23 cellular contexts compared by ENCODE assay signal in the genomic region with DNA sequence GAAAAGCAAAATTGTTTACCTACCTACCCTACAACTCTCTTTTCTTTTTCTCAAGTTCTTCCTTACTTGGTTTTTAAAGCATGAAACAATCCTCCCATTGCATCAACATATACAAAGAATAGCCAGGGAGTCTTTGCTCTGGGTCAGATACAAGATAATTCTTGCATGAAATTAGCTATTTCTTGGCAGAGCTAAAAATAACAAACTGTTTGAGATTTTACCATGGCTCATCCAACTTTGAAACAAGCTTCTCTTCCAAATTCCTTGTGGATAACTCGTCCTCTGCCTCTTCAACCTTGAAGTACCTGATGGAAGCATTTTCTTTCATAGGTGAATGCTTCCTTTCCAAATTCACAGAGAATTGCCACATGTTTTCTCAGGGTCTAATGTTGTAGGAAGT. TPM values are rescaled to one million over a fixed set of nuclear protein-coding genes. Genes with fewer than 3 reads are reported as not detected.
DNase-seq lines count a peak whose midpoint lies in the region; ATAC-seq, FAIRE-seq and TF ChIP-seq lines count a peak whose summit lies in the region.
"Had no signal": no experiment of that assay in that cellular context is flagged by ENCODE, and none has a peak within 500 bp of the region (broad histone marks: within the 10 kb centered on the region; RNA-seq: fewer than 3 reads in every experiment).

No MANE protein-coding gene starts in this region.

- CTCF ChIA-PET in H1 (lab: Charles Lee; ENCODE audit: partially characterized antibody): interaction anchor here (0.6 kb wide), 2 partner anchors 11 to 13 kb away, joined by 3 read pairs; no protein-coding TSS in a partner anchor

- H3K4me3 ChIP-seq in H1 (ENCODE audit: extremely low read depth in 1 of 4, insufficient read depth in 2 of 4, low read depth in 3 of 4, low read length in 4 of 4): 0 out of 8 replicates have a peak overlapping the region, but pooled peaks of 1 of the 4 experiments have one; percentile 12

- H3K27me3 ChIP-seq in H1 (replicated peaks in 1 of 4; ENCODE audit: control insufficient read depth in 3 of 4, extremely low read depth in 1 of 4, insufficient read depth in 3 of 4, low read length in 3 of 4): no peaks in the 10 kb centered on the region

- H3K79me1 ChIP-seq in H1 (ENCODE audit: low read depth, low read length): no peaks in the 10 kb centered on the region

- peaks cover 22% of the 10 kb centered on the region for H3K4me1 Mint-ChIP-seq in T-helper 2 cell treated with Interferon-gamma antibody and Interleukin-4, amounts not matched to agents 5 μg/mL and 100 μg/mL, for 36 hours (ENCODE audit: low read depth)
- H3K4me1 Mint-ChIP-seq in T-helper 17 cell: peaks cover 22% of the 10 kb centered on the region
- peaks cover 23 to 28% of the 10 kb centered on the region in 2 donors for H3K4me1 Mint-ChIP-seq in natural killer cell treated with Interleukin-12 subunit alpha and Interleukin-12 subunit beta and Interleukin-15 and Interleukin-18, amount 100 ng/mL, for 72 hours (ENCODE audit: low read depth in 2 of 2)
- H3K4me1 Mint-ChIP-seq in stimulated activated memory B cell treated with anti-CD40 and anti-IgM and Interleukin-4, amounts not matched to agents 10 μg/mL and 1 μg/mL and 100 μg/mL, for 72 hours: peaks cover 19% of the 10 kb centered on the region

- WGBS in H1 (ENCODE audit: extremely low coverage in 1 of 2, insufficient coverage in 1 of 2, insufficient read length in 1 of 2, insufficient replicate concordance in 2 of 2, low coverage in 1 of 2, low lambda C conversion rate in 2 of 2, missing lambda C conversion rate in 1 of 2), 2 experiments: 50% methylated on average over 1 of the region's 1 CpG; no CpG with 5 or more reads in 1 of the 2 experiments

- no peak overlapping the region for H3K4ac ChIP-seq in H1 (replicated peaks; ENCODE audit: insufficient read length, low read depth, low read length)

- no peak overlapping the region for H3K23ac ChIP-seq in H1 (ENCODE audit: insufficient read length)

- no peak overlapping the region for H3K27ac ChIP-seq in H1 (ENCODE audit: low read depth, low read length)

- H3K9ac ChIP-seq in H1 (replicated peaks in 1 of 4; ENCODE audit: extremely low read depth in 1 of 4, low read depth in 3 of 4, low read length in 3 of 4): no peak overlapping the region

- H4K8ac ChIP-seq in H1 (ENCODE audit: extremely low read depth, insufficient read depth, low read length): no peak overlapping the region

- no peak for TF ChIP-seq RAD21 in H1 (IDR thresholded peaks at IDR 0.05 in 1 of 2, conservative IDR thresholded peaks at IDR 0.05 in 1 of 2; ENCODE audit: low read depth in 2 of 2, low read length in 2 of 2)

- no peaks in the 10 kb centered on the region for H3K23me2 ChIP-seq in H1 (ENCODE audit: low read depth, low read length)

- 0 out of 2 replicates have a peak overlapping the region, but pooled peaks have one; percentile 3 for H2AFZ ChIP-seq in H1 (ENCODE audit: low read length)

- TF ChIP-seq CTCF in H1 (IDR thresholded peaks at IDR 0.05; ENCODE audit: control extremely low read depth in 1 of 3, insufficient read depth in 1 of 3, low read depth in 1 of 3, low read length in 3 of 3): no peak

- no peak overlapping the region for H4K91ac ChIP-seq in H1 (replicated peaks; ENCODE audit: insufficient read length, low read length)

- H2BK20ac ChIP-seq in H1 (ENCODE audit: low read length): no peak overlapping the region

- H2AK5ac ChIP-seq in H1 (ENCODE audit: low read depth, low read length): no peak overlapping the region

- no peak for TF ChIP-seq POLR2A in H1 (IDR thresholded peaks at IDR 0.05; ENCODE audit: control extremely low read depth in 1 of 2, low read depth in 2 of 2, low read length in 2 of 2)

- no peak overlapping the region for H2BK15ac ChIP-seq in H1 (ENCODE audit: low read length)

- H3K18ac ChIP-seq in H1 (ENCODE audit: extremely low read depth, low read length): no peak overlapping the region

- H3K4me2 ChIP-seq in H1 (ENCODE audit: insufficient read depth in 1 of 2, low read depth in 2 of 2, low read length in 2 of 2): no peak overlapping the region

- no peak overlapping the region for H2BK120ac ChIP-seq in H1 (replicated peaks; ENCODE audit: low read depth, low read length)

- H3K27ac Mint-ChIP-seq in T-helper 2 cell treated with Interferon-gamma antibody and Interleukin-4, amounts not matched to agents 5 μg/mL and 100 μg/mL, for 36 hours: peak overlapping the region; percentile 4
- H3K27ac Mint-ChIP-seq in T-helper 17 cell: no peak overlapping the region
- peak overlapping the region; percentile 87 to 97 for H3K27ac Mint-ChIP-seq in natural killer cell treated with Interleukin-12 subunit alpha and Interleukin-12 subunit beta and Interleukin-15 and Interleukin-18, amount 100 ng/mL, for 72 hours
- no peak overlapping the region for H3K27ac Mint-ChIP-seq in stimulated activated memory B cell treated with anti-CD40 and anti-IgM and Interleukin-4, amounts not matched to agents 10 μg/mL and 1 μg/mL and 100 μg/mL, for 72 hours
- H3K27ac Mint-ChIP-seq: endodermal cell had no signal

- H4K5ac ChIP-seq in H1 (ENCODE audit: insufficient read length, low read depth, low read length): no peak overlapping the region

- H3K4me3 Mint-ChIP-seq in T-helper 2 cell treated with Interferon-gamma antibody and Interleukin-4, amounts not matched to agents 5 μg/mL and 100 μg/mL, for 36 hours: peak overlapping the region; percentile 16
- peak overlapping the region; percentile 5 for H3K4me3 Mint-ChIP-seq in T-helper 17 cell
- H3K4me3 Mint-ChIP-seq in natural killer cell treated with Interleukin-12 subunit alpha and Interleukin-12 subunit beta and Interleukin-15 and Interleukin-18, amount 100 ng/mL, for 72 hours: peak overlapping the region; percentile 51
- no peak overlapping the region for H3K4me3 Mint-ChIP-seq in stimulated activated memory B cell treated with anti-CD40 and anti-IgM and Interleukin-4, amounts not matched to agents 10 μg/mL and 1 μg/mL and 100 μg/mL, for 72 hours
- H3K4me3 Mint-ChIP-seq: endodermal cell had no signal

- H2BK12ac ChIP-seq in H1 (ENCODE audit: low read depth, low read length): no peak overlapping the region

- H3K9me3 ChIP-seq in T-helper 17 cell (ENCODE audit: control insufficient read depth, low read length, poor library complexity, severe bottlenecking) (no peaks in the 10 kb centered on the region), H1 (ENCODE audit: insufficient read depth in 2 of 2, low read depth in 1 of 2, low read length in 1 of 2) (no peaks in the 10 kb centered on the region)

- ATAC-seq in T-helper 17 cell (no peak), HG02870 (IDR thresholded peaks at IDR 0.05; ENCODE audit: unreplicated experiment) (no peak)
- no peak for ATAC-seq in natural killer cell treated with Interleukin-12 subunit alpha and Interleukin-12 subunit beta and Interleukin-15 and Interleukin-18, amount 100 ng/mL, for 72 hours
- no peak for ATAC-seq in stimulated activated memory B cell treated with anti-CD40 and anti-IgM and Interleukin-4, amounts not matched to agents 10 μg/mL and 1 μg/mL and 100 μg/mL, for 72 hours

- no peaks in the 10 kb centered on the region for H3K27me3 Mint-ChIP-seq in T-helper 2 cell treated with Interferon-gamma antibody and Interleukin-4, amounts not matched to agents 5 μg/mL and 100 μg/mL, for 36 hours (ENCODE audit: low read depth)
- H3K27me3 Mint-ChIP-seq in T-helper 17 cell: no peaks in the 10 kb centered on the region
- H3K27me3 Mint-ChIP-seq in natural killer cell treated with Interleukin-12 subunit alpha and Interleukin-12 subunit beta and Interleukin-15 and Interleukin-18, amount 100 ng/mL, for 72 hours: no peaks in the 10 kb centered on the region
- H3K27me3 Mint-ChIP-seq in stimulated activated memory B cell treated with anti-CD40 and anti-IgM and Interleukin-4, amounts not matched to agents 10 μg/mL and 1 μg/mL and 100 μg/mL, for 72 hours: no peaks in the 10 kb centered on the region

- no peaks in the 10 kb centered on the region for H4K20me1 ChIP-seq in H1 (replicated peaks in 1 of 2; ENCODE audit: control insufficient read depth in 1 of 2, insufficient read depth in 2 of 2, low read length in 2 of 2)

- no peak for DNase-seq in T-helper 2 cell treated with Interferon-gamma antibody and Interleukin-4, amounts not matched to agents 5 μg/mL and 100 μg/mL, for 36 hours (ENCODE audit: low spot score)
- DNase-seq in T-helper 2 cell (no peak), T-helper 17 cell (no peak), H1 (ENCODE audit: low read depth in 1 of 2, low spot score in 2 of 2) (no peak), EL (no peak)
- no peak for DNase-seq in natural killer cell treated with Interleukin-12 subunit alpha and Interleukin-12 subunit beta and Interleukin-15 and Interleukin-18, amount 100 ng/mL, for 72 hours (ENCODE audit: low spot score)
- DNase-seq: 8988T; activated CD4-positive, alpha-beta T cell treated with anti-CD3 and anti-CD28 coated beads, Interleukin-2, amount 50 U/mL, for 48 hours; activated effector memory CD4-positive, alpha-beta T cell treated with anti-CD3 and anti-CD28 coated beads, Interleukin-2, amount 50 U/mL, for 16 hours; C1 segment of cervical spinal cord; caudate nucleus; DND-41; endodermal cell; islet precursor cell; NCI-H1417 treated with DMSO at 0.1 percent for 48 hours; NCI-H345; occipital lobe; SHP77; stimulated activated CD4-positive, alpha-beta T cell treated with anti-CD3 and anti-CD28 coated beads, Interleukin-4, amount 100 ng/mL, for 1 hour; stimulated activated CD8-positive, alpha-beta memory T cell treated with anti-CD3 and anti-CD28 coated beads, Interleukin-4, amount 100 ng/mL, for 48 hours; trophoblast cell had no signal

- H3K79me2 ChIP-seq in H1 (ENCODE audit: control insufficient read depth in 1 of 2, insufficient read depth in 2 of 2, low read length in 2 of 2): no peaks in the 10 kb centered on the region

- H3K4me1 ChIP-seq in H1 (replicated peaks in 1 of 4; ENCODE audit: control insufficient read depth in 3 of 4, insufficient read depth in 4 of 4, low read length in 3 of 4): peaks cover 0 to 3% (median 0%) of the 10 kb centered on the region in 4 experiments; a peak in 1 of 7 replicates

- TF ChIP-seq EP300 in H1 (IDR thresholded peaks at IDR 0.05; ENCODE audit: borderline replicate concordance in 1 of 2, low read depth in 2 of 2, low read length in 2 of 2): no peak

- H3K36me3 ChIP-seq in H1 (ENCODE audit: control insufficient read depth in 2 of 4, insufficient read depth in 4 of 4, low read length in 3 of 4): no peaks in the 10 kb centered on the region

- no peak overlapping the region for H3K56ac ChIP-seq in H1 (replicated peaks; ENCODE audit: insufficient read length, low read depth, low read length)

- H3K14ac ChIP-seq in H1 (ENCODE audit: insufficient read length): no peak overlapping the region

- POLR2A ChIA-PET in H1 (lab: Charles Lee; ENCODE audit: partially characterized antibody): interaction anchor here (1.0 kb wide), 1 partner anchor 1621 kb away, joined by 3 read pairs; no protein-coding TSS in a partner anchor

- no peaks in the 10 kb centered on the region for H3K36me3 Mint-ChIP-seq in T-helper 2 cell treated with Interferon-gamma antibody and Interleukin-4, amounts not matched to agents 5 μg/mL and 100 μg/mL, for 36 hours (ENCODE audit: low read depth)
- H3K36me3 Mint-ChIP-seq in T-helper 17 cell (ENCODE audit: low read depth): no peaks in the 10 kb centered on the region
- H3K36me3 Mint-ChIP-seq in natural killer cell treated with Interleukin-12 subunit alpha and Interleukin-12 subunit beta and Interleukin-15 and Interleukin-18, amount 100 ng/mL, for 72 hours: no peaks in the 10 kb centered on the region
- no peaks in the 10 kb centered on the region for H3K36me3 Mint-ChIP-seq in stimulated activated memory B cell treated with anti-CD40 and anti-IgM and Interleukin-4, amounts not matched to agents 10 μg/mL and 1 μg/mL and 100 μg/mL, for 72 hours

- no peak for FAIRE-seq in H1 (lab: Jason Lieb, UNC)

- H2BK5ac ChIP-seq in H1 (ENCODE audit: low read depth, low read length): no peak overlapping the region

- H3K9me3 Mint-ChIP-seq in T-helper 2 cell treated with Interferon-gamma antibody and Interleukin-4, amounts not matched to agents 5 μg/mL and 100 μg/mL, for 36 hours: no peaks in the 10 kb centered on the region
- H3K9me3 Mint-ChIP-seq in natural killer cell treated with Interleukin-12 subunit alpha and Interleukin-12 subunit beta and Interleukin-15 and Interleukin-18, amount 100 ng/mL, for 72 hours: no peaks in the 10 kb centered on the region
- no peaks in the 10 kb centered on the region for H3K9me3 Mint-ChIP-seq in stimulated activated memory B cell treated with anti-CD40 and anti-IgM and Interleukin-4, amounts not matched to agents 10 μg/mL and 1 μg/mL and 100 μg/mL, for 72 hours

RNA-seq across cellular contexts. Expression of gene CBLB, which starts 9.2 kb away (rescaled TPM):
- 10 to 100 TPM; 81.3 to 91.1 TPM for total RNA-seq in T-helper 17 cell
- 26.0 and 32.6 TPM in 2 replicates for total RNA-seq in H1 (2021; fragmentation: NEBNext Ultra II Directional; extraction: Animal tissue kit (Norgen Biotek cat#: 25700))
- polyA plus RNA-seq in H1 (2011; rRNA removed): 10.4 and 14.5 TPM in 2 replicates
- 12.2 TPM for polyA plus RNA-seq in H1 (2011; cell fraction: cytosol; rRNA removed)
- 13.8 TPM for polyA plus RNA-seq in H1 (2011; cell fraction: nucleus; rRNA removed)
- 13.8 to 29.4 TPM (median 15.8 TPM) in 4 replicates for polyA plus RNA-seq in H1 (2012, experiment 1 of 2)
- 3.1 TPM for polyA plus RNA-seq in H1 (2012, experiment 2 of 2)
- polyA plus RNA-seq in H1 (2013, experiment 1 of 2): 11.9 TPM
- polyA plus RNA-seq in H1 (2013, experiment 2 of 2): 11.9 TPM
- polyA minus RNA-seq in H1 (2011; rRNA and poly(A)+ RNA removed): 29.2 and 34.3 TPM in 2 replicates
- 14.2 TPM for polyA minus RNA-seq in H1 (2011; cell fraction: cytosol; rRNA and poly(A)+ RNA removed)
- polyA minus RNA-seq in H1 (2011; cell fraction: nucleus; rRNA and poly(A)+ RNA removed): 69.5 TPM
- 10 to 100 TPM; 70.8 to 78.3 TPM for total RNA-seq in natural killer cell treated with Interleukin-12 subunit alpha and Interleukin-12 subunit beta and Interleukin-15 and Interleukin-18, amount 100 ng/mL, for 72 hours

Comparison
In these comparisons a context has a peak if more than half of its experiments do, and no peak if none do; other contexts are left out.
1. H3K27ac Mint-ChIP-seq: peak in T-helper 2 cell treated with Interferon-gamma antibody and Interleukin-4, amounts not matched to agents 5 μg/mL and 100 μg/mL, for 36 hours (single experiment) and natural killer cell treated with Interleukin-12 subunit alpha and Interleukin-12 subunit beta and Interleukin-15 and Interleukin-18, amount 100 ng/mL, for 72 hours (2 of 2); none in T-helper 17 cell (single experiment) and stimulated activated memory B cell treated with anti-CD40 and anti-IgM and Interleukin-4, amounts not matched to agents 10 μg/mL and 1 μg/mL and 100 μg/mL, for 72 hours (single experiment).